8 cellular contexts compared by ENCODE assay signal in the genomic region with DNA sequence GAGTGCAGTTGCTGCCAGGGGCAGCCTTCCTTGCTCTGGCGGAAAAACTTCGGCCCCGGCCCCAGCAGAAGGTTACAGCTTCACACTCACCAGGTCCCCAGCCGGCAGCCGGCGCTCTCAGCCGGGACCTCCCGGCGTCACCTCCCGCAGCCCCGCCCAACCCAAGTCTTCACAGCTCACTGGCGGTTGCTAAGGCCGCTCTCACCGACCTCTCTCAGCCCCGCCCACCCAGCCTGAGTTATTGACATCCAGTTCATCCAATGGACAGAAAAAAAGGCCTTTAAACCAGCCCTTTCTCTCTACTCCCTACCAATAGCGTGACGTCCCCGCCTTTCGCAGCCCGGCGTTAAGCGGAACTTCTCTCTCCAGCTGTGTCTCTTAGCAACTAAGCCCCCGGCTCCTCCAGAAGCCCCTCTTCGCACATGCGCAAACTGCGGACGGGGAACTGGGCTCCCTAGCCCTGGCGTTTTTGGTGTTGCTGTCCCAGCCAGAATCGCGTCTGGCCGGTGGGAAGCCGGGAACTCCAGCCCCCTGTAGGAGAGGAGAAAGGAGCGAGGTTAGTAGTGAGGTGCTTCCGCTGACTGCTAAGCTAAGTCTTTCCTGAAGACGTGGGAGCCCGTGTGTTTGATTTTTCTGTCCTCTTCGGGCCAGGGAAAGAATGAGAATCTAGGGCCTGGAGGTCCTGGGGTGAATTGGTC. TPM values are rescaled to one million over a fixed set of nuclear protein-coding genes. Genes with fewer than 3 reads are reported as not detected.
DNase-seq lines count a peak whose midpoint lies in the region; ATAC-seq, FAIRE-seq and TF ChIP-seq lines count a peak whose summit lies in the region.

A gene (plus strand): TSS at position 376 of the 698 bp plus-strand sequence. CDS start 9,189 bp downstream, outside the sequence.

- H3K4me3 ChIP-seq in GM12875 (ENCODE audit: low read depth, low read length) (peak within 1 kb of the TSS; percentile 65), adipocyte (ENCODE audit: low read length) (peak within 1 kb of the TSS; percentile 99), cardiac muscle cell (peak within 1 kb of the TSS; percentile 48), pancreas (peak within 1 kb of the TSS; percentile 42 to 75 (median 64)), tibial artery (peak within 1 kb of the TSS; percentile 63 to 76)

- 0 to 1% methylated on average over 37 of the region's 37 CpGs for WGBS in pancreas, 2 donors

- H3K4me1 ChIP-seq in adipocyte (ENCODE audit: control insufficient read depth, insufficient read depth, low read length) = peaks cover 24% of the 10 kb centered on the region
- H3K4me1 ChIP-seq in cardiac muscle cell (ENCODE audit: low read depth) = peaks cover 19% of the 10 kb centered on the region
- peaks cover 0 to 10% (median 6%) of the 10 kb centered on the region in 3 donors for H3K4me1 ChIP-seq in pancreas
- peaks cover 0 to 22% (median 4%) of the 10 kb centered on the region in 4 donors for H3K4me1 ChIP-seq in tibial artery

- peak; percentile 93 for DNase-seq in NCI-H1417 treated with DMSO at 0.1 percent for 48 hours (lab: John Stamatoyannopoulos, UW)
- DNase-seq in SW 1271 (lab: John Stamatoyannopoulos, UW) = peak; percentile 88 to 97
- DNase-seq in adipocyte (ENCODE audit: low read depth) = peak; percentile 100
- peak; percentile 99 to 100 for DNase-seq in cardiac muscle cell (ENCODE audit: low read depth in 1 of 2, low spot score in 1 of 2)
- peak; percentile 95 to 99 (median 98) for DNase-seq in pancreas
- DNase-seq in tibial artery = peak; percentile 99

- no peaks in the 10 kb centered on the region for H3K36me3 ChIP-seq in adipocyte (ENCODE audit: control insufficient read depth, insufficient read depth, low read length, severe bottlenecking)
- no peaks in the 10 kb centered on the region for H3K36me3 ChIP-seq in cardiac muscle cell
- H3K36me3 ChIP-seq in pancreas = no peaks in the 10 kb centered on the region
- H3K36me3 ChIP-seq in tibial artery = peaks cover 0 to 1% (median 0%) of the 10 kb centered on the region in 3 donors

- peak; percentile 100 for ATAC-seq in HG02840 (IDR thresholded peaks at IDR 0.05; ENCODE audit: low FRiP score, unreplicated experiment)
- ATAC-seq in pancreas = peak; percentile 97 to 100 (median 98)

- peak within 1 kb of the TSS; percentile 95 for H3K9ac ChIP-seq in adipocyte (ENCODE audit: low read length)

- intact Hi-C loops in pancreas (cut with DNase I) (no loop called here), tibial artery (cut with DNase I; ENCODE audit: low total_unique reads) (no loop called here)

- TF ChIP-seq CTCF in GM12875 (IDR thresholded peaks at IDR 0.05; ENCODE audit: borderline replicate concordance, insufficient read depth, low read depth, low read length) = peak; percentile 54; the same call in 1 of the 2 replicates
- peak; percentile 58 for TF ChIP-seq CTCF in cardiac muscle cell (IDR thresholded peaks at IDR 0.05; ENCODE audit: low read depth, low read length)
- TF ChIP-seq CTCF in pancreas (IDR thresholded peaks at IDR 0.05) = no peak
- no peak for TF ChIP-seq CTCF in tibial artery (IDR thresholded peaks at IDR 0.05)

- no peaks in the 10 kb centered on the region for H3K27me3 ChIP-seq in adipocyte (replicated peaks; ENCODE audit: control insufficient read depth, insufficient read depth, low read length)
- no peaks in the 10 kb centered on the region for H3K27me3 ChIP-seq in cardiac muscle cell
- no peaks in the 10 kb centered on the region for H3K27me3 ChIP-seq in pancreas
- no peaks in the 10 kb centered on the region for H3K27me3 ChIP-seq in tibial artery

- H3K9me3 ChIP-seq in adipocyte (ENCODE audit: control insufficient read depth, low read length) (peaks cover 2% of the 10 kb centered on the region), cardiac muscle cell (ENCODE audit: low read depth) (no peaks in the 10 kb centered on the region), pancreas (no peaks in the 10 kb centered on the region), tibial artery (no peaks in the 10 kb centered on the region)

- H3K27ac ChIP-seq in cardiac muscle cell = peak within 1 kb of the TSS; percentile 84
- H3K27ac ChIP-seq in pancreas = peak within 1 kb of the TSS; percentile 84 to 89 (median 85)
- peak within 1 kb of the TSS; percentile 80 to 83 for H3K27ac ChIP-seq in tibial artery

- FAIRE-seq in pancreas (lab: Jason Lieb, UNC) = peak; percentile 95

RNA-seq across cellular contexts. Expression of the gene that starts here (rescaled TPM):
- total RNA-seq in cardiac muscle cell (3.2 and 4.9 TPM in 2 replicates), pancreas (1 to 10 TPM in 4 of 6 donors, under 1 TPM in 2; 0.88 to 2.7 (median 1.3) TPM)
- polyA plus RNA-seq in cardiac muscle cell (7.4 and 9.9 TPM in 2 replicates), pancreas (1 to 10 TPM in 1 of 2 donors, under 1 TPM in 1; 0.68 to 1.3 TPM)

Comparison
In these comparisons a context has a peak if more than half of its experiments do, and no peak if none do; other contexts are left out.
1. Peak in every context shown above with its lines: DNase-seq, ATAC-seq, H3K4me3 ChIP-seq and H3K27ac ChIP-seq.
2. H3K4me3 ChIP-seq: peak in every context shown above with its lines; median percentile 99 in adipocyte; 70 in tibial artery; 65 in GM12875; 64 in pancreas; 48 in cardiac muscle cell.
3. CTCF ChIP-seq: peak in GM12875 (single experiment) and cardiac muscle cell (single experiment); none in pancreas (0 of 4) and tibial artery (0 of 2).